ENCODE assay signal across 14 cellular contexts in the genomic region with DNA sequence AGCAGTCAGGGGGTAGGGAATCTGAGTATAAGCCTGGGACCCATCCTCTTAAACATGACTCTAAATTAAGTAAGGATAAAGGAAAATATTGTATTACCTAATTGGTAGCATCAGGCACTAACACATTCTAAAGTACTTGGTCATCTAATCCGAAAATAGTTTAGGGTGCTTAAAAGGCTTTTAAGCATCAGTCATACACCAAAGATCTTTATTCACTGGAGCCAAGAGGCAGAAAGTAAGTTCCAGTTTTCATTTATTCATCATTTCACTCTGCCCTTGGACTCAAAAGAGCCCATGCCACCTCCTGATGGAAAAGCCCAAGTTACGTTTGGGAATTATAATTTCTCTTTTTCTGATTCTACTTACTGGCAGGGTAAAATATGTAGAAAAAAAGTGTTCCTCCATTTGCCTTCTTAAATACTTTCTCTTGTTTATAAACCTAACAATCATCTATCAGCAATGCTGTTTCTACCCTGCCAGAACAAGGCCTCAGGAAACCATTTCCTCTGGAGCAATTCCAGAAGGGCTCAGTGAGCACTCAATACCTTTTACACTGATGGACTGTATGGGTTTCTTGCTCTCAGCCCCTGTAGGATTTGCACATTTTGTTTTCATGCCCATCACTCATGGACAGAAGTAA.
DNase-seq lines count a peak whose midpoint lies in the region; ATAC-seq and TF ChIP-seq lines count a peak whose summit lies in the region.
"Had no signal": no experiment of that assay in that cellular context is flagged by ENCODE, and none has a peak within 500 bp of the region (broad histone marks: within the 10 kb centered on the region; RNA-seq: fewer than 3 reads in every experiment).

No MANE protein-coding gene starts in this region.

- no peaks in the 10 kb centered on the region for H3K27me3 ChIP-seq in tibial nerve

- H3K27ac Mint-ChIP-seq in natural killer cell treated with Interleukin-12 subunit alpha and Interleukin-12 subunit beta and Interleukin-15 and Interleukin-18, amount 100 ng/mL, for 72 hours, result no peak overlapping the region
- H3K27ac Mint-ChIP-seq: activated CD8-positive, alpha-beta memory T cell treated with anti-CD3 and anti-CD28 coated beads, Interleukin-2, amount 10 ng/mL, durations not matched to agents 7 days and 5 days had no signal

- WGBS in tibial nerve, 2 donors, result 49 to 61% methylated on average over 2 of the region's 2 CpGs

- peaks cover 18% of the 10 kb centered on the region for H3K9me3 Mint-ChIP-seq in natural killer cell treated with Interleukin-12 subunit alpha and Interleukin-12 subunit beta and Interleukin-15 and Interleukin-18, amount 100 ng/mL, for 72 hours

- H3K4me1 ChIP-seq in tibial nerve, result peaks cover 0 to 17% (median 4%) of the 10 kb centered on the region in 4 donors

- H3K27me3 Mint-ChIP-seq in natural killer cell treated with Interleukin-12 subunit alpha and Interleukin-12 subunit beta and Interleukin-15 and Interleukin-18, amount 100 ng/mL, for 72 hours, result no peaks in the 10 kb centered on the region
- H3K27me3 Mint-ChIP-seq: activated CD8-positive, alpha-beta memory T cell treated with anti-CD3 and anti-CD28 coated beads, Interleukin-2, amount 10 ng/mL, durations not matched to agents 7 days and 5 days had no signal

- H3K4me1 Mint-ChIP-seq in natural killer cell treated with Interleukin-12 subunit alpha and Interleukin-12 subunit beta and Interleukin-15 and Interleukin-18, amount 100 ng/mL, for 72 hours (ENCODE audit: low read depth in 2 of 2), result no peaks in the 10 kb centered on the region
- H3K4me1 Mint-ChIP-seq: activated CD8-positive, alpha-beta memory T cell treated with anti-CD3 and anti-CD28 coated beads, Interleukin-2, amount 10 ng/mL, durations not matched to agents 7 days and 5 days had no signal

- no peak for TF ChIP-seq EP300 in tibial nerve (IDR thresholded peaks at IDR 0.05)

- TF ChIP-seq POLR2A in tibial nerve (IDR thresholded peaks at IDR 0.05), result no peak

- no peaks in the 10 kb centered on the region for H3K9me3 ChIP-seq in tibial nerve

- DNase-seq in LHCN-M2 (ENCODE audit: low read depth), result peak; percentile 61
- no peak for DNase-seq in coronary artery (ENCODE audit: low spot score)
- DNase-seq in kidney tubule cell (ENCODE audit: low spot score), result peak; percentile 50
- DNase-seq in tibial nerve (ENCODE audit: low spot score in 2 of 2), result no peak
- no peak for DNase-seq in SKM-1 treated with dmso at 0.1 percent for 144 hours (lab: John Stamatoyannopoulos, UW; ENCODE audit: unreplicated experiment)
- no peak for DNase-seq in natural killer cell treated with Interleukin-12 subunit alpha and Interleukin-12 subunit beta and Interleukin-15 and Interleukin-18, amount 100 ng/mL, for 72 hours (ENCODE audit: low spot score)
- no peak for DNase-seq in activated CD4-positive, alpha-beta T cell treated with anti-CD3 and anti-CD28 coated beads, Interleukin-2, amount 50 U/mL, for 48 hours
- DNase-seq: activated CD8-positive, alpha-beta memory T cell treated with anti-CD3 and anti-CD28 coated beads, Interleukin-2, amount 10 ng/mL, durations not matched to agents 7 days and 5 days; NCI-H2081 treated with DMSO at 0.1 percent for 48 hours; stimulated activated CD4-positive, alpha-beta T cell treated with anti-CD3 and anti-CD28 coated beads, Interleukin-1b, Interleukin-23, amount 100 ng/mL, for 48 hours; stimulated activated naive CD4-positive, alpha-beta T cell had no signal

- no peak overlapping the region for H3K4me3 ChIP-seq in coronary artery
- H3K4me3 ChIP-seq in tibial nerve, result no peak overlapping the region
- H3K4me3 ChIP-seq: GM12878 had no signal

- H3K27ac ChIP-seq in coronary artery, result peak overlapping the region; percentile 55 to 87
- H3K27ac ChIP-seq in tibial nerve, result peak overlapping the region in 3 of 4 donors; percentile 23 to 83 (median 66)
- H3K27ac ChIP-seq: KMS-11 had no signal

- no peak for TF ChIP-seq CTCF in coronary artery (IDR thresholded peaks at IDR 0.05)
- no peak for TF ChIP-seq CTCF in tibial nerve (IDR thresholded peaks at IDR 0.05)

- no peaks in the 10 kb centered on the region for H3K36me3 Mint-ChIP-seq in natural killer cell treated with Interleukin-12 subunit alpha and Interleukin-12 subunit beta and Interleukin-15 and Interleukin-18, amount 100 ng/mL, for 72 hours
- H3K36me3 Mint-ChIP-seq: activated CD8-positive, alpha-beta memory T cell treated with anti-CD3 and anti-CD28 coated beads, Interleukin-2, amount 10 ng/mL, durations not matched to agents 7 days and 5 days had no signal

- no peak overlapping the region for H3K4me3 Mint-ChIP-seq in natural killer cell treated with Interleukin-12 subunit alpha and Interleukin-12 subunit beta and Interleukin-15 and Interleukin-18, amount 100 ng/mL, for 72 hours
- H3K4me3 Mint-ChIP-seq: activated CD8-positive, alpha-beta memory T cell treated with anti-CD3 and anti-CD28 coated beads, Interleukin-2, amount 10 ng/mL, durations not matched to agents 7 days and 5 days had no signal

- no peaks in the 10 kb centered on the region for H3K36me3 ChIP-seq in tibial nerve

- ATAC-seq in HG02588 (IDR thresholded peaks at IDR 0.05; ENCODE audit: unreplicated experiment), result no peak
- ATAC-seq in natural killer cell treated with Interleukin-12 subunit alpha and Interleukin-12 subunit beta and Interleukin-15 and Interleukin-18, amount 100 ng/mL, for 72 hours, result no peak
- ATAC-seq: activated CD8-positive, alpha-beta memory T cell treated with anti-CD3 and anti-CD28 coated beads, Interleukin-2, amount 10 ng/mL, durations not matched to agents 7 days and 5 days; GM12878 had no signal

Comparison
In these comparisons a context has a peak if more than half of its experiments do, and no peak if none do; other contexts are left out.
1. DNase-seq: peak in LHCN-M2 (single experiment) and kidney tubule cell (single experiment); none in coronary artery (single experiment), tibial nerve (0 of 2), SKM-1 treated with dmso at 0.1 percent for 144 hours (single experiment), natural killer cell treated with Interleukin-12 subunit alpha and Interleukin-12 subunit beta and Interleukin-15 and Interleukin-18, amount 100 ng/mL, for 72 hours (single experiment) and activated CD4-positive, alpha-beta T cell treated with anti-CD3 and anti-CD28 coated beads, Interleukin-2, amount 50 U/mL, for 48 hours (0 of 2).